17 cellular contexts compared by ENCODE assay signal in genomic region chr1:201906336-201906735, GRCh38. TPM values are rescaled to one million over a fixed set of nuclear protein-coding genes. Genes with fewer than 3 reads are reported as not detected.
DNase-seq lines count a peak whose midpoint lies in the region; ATAC-seq and TF ChIP-seq lines count a peak whose summit lies in the region.
"Had no signal": no experiment of that assay in that cellular context is flagged by ENCODE, and none has a peak within 500 bp of the region (broad histone marks: within the 10 kb centered on the region; RNA-seq: fewer than 3 reads in every experiment).

No MANE protein-coding gene starts in this region.

- no peaks in the 10 kb centered on the region for H3K9me3 ChIP-seq in HEK293 (ENCODE audit: control insufficient read depth, insufficient read depth, low read depth, low read length)
- H3K9me3 ChIP-seq in SJSA1 (replicated peaks): no peaks in the 10 kb centered on the region
- no peaks in the 10 kb centered on the region for H3K9me3 ChIP-seq in muscle layer of duodenum (ENCODE audit: control insufficient read depth in 1 of 2, low read length in 2 of 2)
- H3K9me3 ChIP-seq in testis: no peaks in the 10 kb centered on the region
- H3K9me3 ChIP-seq: heart left ventricle had no signal

- TF ChIP-seq POLR2A in testis (IDR thresholded peaks at IDR 0.05): no peak

- H3K4me1 ChIP-seq in HEK293 (ENCODE audit: control insufficient read depth, insufficient read depth, low read length) (no peaks in the 10 kb centered on the region), SJSA1 (replicated peaks) (peaks cover 53% of the 10 kb centered on the region), muscle layer of duodenum (ENCODE audit: control insufficient read depth in 1 of 2, insufficient read depth in 2 of 2, low read length in 2 of 2) (peaks cover 0 to 37% of the 10 kb centered on the region in 2 donors), testis (peaks cover 55% of the 10 kb centered on the region)

- H3K27me3 ChIP-seq in SJSA1 (replicated peaks): no peaks in the 10 kb centered on the region
- no peaks in the 10 kb centered on the region for H3K27me3 ChIP-seq in muscle layer of duodenum (ENCODE audit: low read depth, low read length)
- no peaks in the 10 kb centered on the region for H3K27me3 ChIP-seq in testis
- H3K27me3 ChIP-seq: heart left ventricle had no signal

- intact Hi-C loops in testis (cut with DNase I; ENCODE audit: low total_unique reads): no loop called here

- POLR2A ChIA-PET in HEK293 (lab: Yijun Ruan, JAX): no interaction called here

- WGBS in testis, 2 donors: 50 to 59% methylated on average over 3 of the region's 3 CpGs

- H3K4me3 ChIP-seq in HEK293 (ENCODE audit: low read depth, low read length) (no peak overlapping the region), SJSA1 (no peak overlapping the region), muscle layer of duodenum (ENCODE audit: low read depth in 1 of 2, low read length in 2 of 2) (peak overlapping the region in 1 of 2 donors; percentile 2), testis (no peak overlapping the region)
- H3K4me3 ChIP-seq: heart left ventricle had no signal

- no peak for TF ChIP-seq CTCF in HEK293 (tag by site-specific recombination; IDR thresholded peaks at IDR 0.05)
- no peak for TF ChIP-seq CTCF in testis (IDR thresholded peaks at IDR 0.05)

- CTCF ChIA-PET in HEK293 (lab: Yijun Ruan, JAX): interaction anchor here (0.9 to 7.4 kb wide), 2 partner anchors 10 to 27 kb away, joined by 3 to 73 read pairs; no protein-coding TSS in a partner anchor

- no peak overlapping the region for H3K27ac ChIP-seq in HEK293 (ENCODE audit: extremely low read depth, low read depth, low read length)
- peak overlapping the region; percentile 9; the same call in 1 of the 2 replicates for H3K27ac ChIP-seq in SJSA1
- H3K27ac ChIP-seq in muscle layer of duodenum (ENCODE audit: low read length): peak overlapping the region; percentile 80
- peak overlapping the region; percentile 88 to 91 for H3K27ac ChIP-seq in testis
- H3K27ac ChIP-seq: C4-2B had no signal

- DNase-seq in SJSA1 (ENCODE audit: low read depth in 1 of 2, low spot score in 2 of 2) (no peak), testis (no peak), DMS53 treated with DMSO at 0.1 percent for 48 hours (lab: John Stamatoyannopoulos, UW; ENCODE audit: unreplicated experiment) (no peak)
- DNase-seq: activated CD4-positive, alpha-beta T cell treated with anti-CD3 and anti-CD28 coated beads, Interleukin-2, amount 50 U/mL, for 1 hour; activated naive CD8-positive, alpha-beta T cell treated with anti-CD3 and anti-CD28 coated beads, Interleukin-2, amount 50 U/mL, for 24 hours; activated T-cell treated with anti-CD3 and anti-CD28 coated beads, Interleukin-2, amount 50 U/mL, for 48 hours; DMS79 treated with DMSO at 0.1 percent for 48 hours; islet precursor cell; MV-4-11; NCI-H226 had no signal

- no peak for ATAC-seq in GM21447 (IDR thresholded peaks at IDR 0.05; ENCODE audit: unreplicated experiment)
- ATAC-seq in HG02642 (IDR thresholded peaks at IDR 0.05; ENCODE audit: poor library complexity, unreplicated experiment): no peak
- ATAC-seq: activated naive CD8-positive, alpha-beta T cell treated with anti-CD3 and anti-CD28 coated beads, Interleukin-2, amount 50 U/mL, for 24 hours had no signal

- H3K36me3 ChIP-seq in HEK293 (ENCODE audit: control insufficient read depth in 2 of 2, insufficient read depth in 1 of 2, low read length in 2 of 2): no peaks in the 10 kb centered on the region
- no peaks in the 10 kb centered on the region for H3K36me3 ChIP-seq in SJSA1
- H3K36me3 ChIP-seq in muscle layer of duodenum (ENCODE audit: control insufficient read depth in 1 of 2, insufficient read depth in 2 of 2, low read length in 2 of 2): no peaks in the 10 kb centered on the region
- no peaks in the 10 kb centered on the region for H3K36me3 ChIP-seq in testis (ENCODE audit: low read depth, missing control alignments)
- H3K36me3 ChIP-seq: heart left ventricle had no signal

TF ChIP-seq in HEK293, 187 proteins besides CTCF, POLR2A, EP300 and RAD21:
- TF ChIP-seq KLF17 (tag by site-specific recombination; IDR thresholded peaks at IDR 0.05) (0 out of 2 replicates have a peak, but pooled peaks have one; percentile 18), ZNF138 (tag by site-specific recombination; IDR thresholded peaks at IDR 0.05; ENCODE audit: borderline replicate concordance) (no peak)

RNA-seq across cellular contexts. Expression of gene SHISA4, which starts 17.6 kb away (rescaled TPM):
- 31.9 and 43.4 TPM in 2 replicates for total RNA-seq in SJSA1 (2014; rRNA removed; shearing (Covaris generic))
- 10 to 100 TPM; 45.5 to 48.0 TPM for total RNA-seq in testis
- polyA plus RNA-seq in testis (ENCODE audit: insufficient read depth, low read depth, low replicate concordance): 32.6 TPM

RNA-seq across cellular contexts. Expression of gene LMOD1, which starts 40.0 kb away (rescaled TPM):
- total RNA-seq in SJSA1 (2014; rRNA removed; shearing (Covaris generic)): 6.4 and 8.1 TPM in 2 replicates
- 10 to 100 TPM; 31.4 to 46.3 TPM for total RNA-seq in testis
- polyA plus RNA-seq in testis (ENCODE audit: insufficient read depth, low read depth, low replicate concordance): 39.4 TPM
- total RNA-seq: SK-MEL-5 had no signal

RNA-seq across cellular contexts. Expression of gene TIMM17A, which starts 49.0 kb away (rescaled TPM):
- 87.5 and 108 TPM in 2 replicates for total RNA-seq in SJSA1 (2014; rRNA removed; shearing (Covaris generic))
- 10 to 100 TPM; 22.7 to 24.7 TPM for total RNA-seq in testis
- 42.5 TPM for polyA plus RNA-seq in testis (ENCODE audit: insufficient read depth, low read depth, low replicate concordance)
